ENCODE assay signal across 22 cellular contexts in genomic region chr4:7962609-7963508, GRCh38. TPM values are rescaled to one million over a fixed set of nuclear protein-coding genes. Genes with fewer than 3 reads are reported as not detected.
DNase-seq lines count a peak whose midpoint lies in the region; ATAC-seq and TF ChIP-seq lines count a peak whose summit lies in the region.
"Had no signal": no experiment of that assay in that cellular context is flagged by ENCODE, and none has a peak within 500 bp of the region (broad histone marks: within the 10 kb centered on the region; RNA-seq: fewer than 3 reads in every experiment).

No MANE protein-coding gene starts in this region.

- no peaks in the 10 kb centered on the region for H4K20me1 ChIP-seq in H9 (ENCODE audit: control insufficient read depth, insufficient read depth, insufficient read length)

- no peak overlapping the region for H2BK20ac ChIP-seq in H9 (ENCODE audit: low read depth, low read length, poor library complexity, severe bottlenecking)

- CTCF ChIA-PET in activated CD8-positive, alpha-beta memory T cell treated with anti-CD3 and anti-CD28 coated beads, Interleukin-2, amount 10 ng/mL, durations not matched to agents 7 days and 5 days (lab: Charles Lee): interaction anchor here (1.4 kb wide), 1 partner anchor 161 kb away, joined by 3 read pairs; no protein-coding TSS in a partner anchor

- no peaks in the 10 kb centered on the region for H3K79me2 ChIP-seq in H9 (ENCODE audit: insufficient read depth, low read length)
- H3K79me2 ChIP-seq in trophoblast cell (ENCODE audit: control insufficient read depth, insufficient read depth, low read length, poor library complexity): no peaks in the 10 kb centered on the region

- H4K91ac ChIP-seq in H9 (ENCODE audit: insufficient read length, low read depth, low read length) (no peak overlapping the region), trophoblast cell (ENCODE audit: low read depth, low read length) (no peak overlapping the region)

- peaks cover 7% of the 10 kb centered on the region for H3K27me3 Mint-ChIP-seq in activated CD8-positive, alpha-beta memory T cell treated with anti-CD3 and anti-CD28 coated beads, Interleukin-2, amount 10 ng/mL, durations not matched to agents 7 days and 5 days
- H3K27me3 Mint-ChIP-seq in H9 (ENCODE audit: low read depth) (no peaks in the 10 kb centered on the region; the same call in 1 of the 2 replicates), brain (no peaks in the 10 kb centered on the region)
- H3K27me3 Mint-ChIP-seq: CD4-positive, alpha-beta T cell had no signal

- no peak overlapping the region for H2AK5ac ChIP-seq in H9 (ENCODE audit: insufficient read length, low read length)
- no peak overlapping the region for H2AK5ac ChIP-seq in trophoblast cell (ENCODE audit: low read length)

- TF ChIP-seq CTCF in H9 (conservative IDR thresholded peaks at IDR 0.05): no peak
- TF ChIP-seq CTCF in brain (conservative IDR thresholded peaks at IDR 0.05): no peak
- TF ChIP-seq CTCF in mucosa of descending colon (IDR thresholded peaks at IDR 0.05): no peak

- no peak for DNase-seq in activated CD8-positive, alpha-beta memory T cell treated with anti-CD3 and anti-CD28 coated beads, Interleukin-2, amount 10 ng/mL, durations not matched to agents 7 days and 5 days
- DNase-seq in activated CD8-positive, alpha-beta memory T cell treated with anti-CD3 and anti-CD28 coated beads, Interleukin-2, amount 50 U/mL, for 48 hours: no peak
- no peak for DNase-seq in H9
- peak; percentile 64 to 86 for DNase-seq in trophoblast cell
- DNase-seq in hippocampal formation (lab: John Stamatoyannopoulos, UW): no peak
- no peak for DNase-seq in mucosa of descending colon
- DNase-seq: activated CD8-positive, alpha-beta memory T cell treated with anti-CD3 and anti-CD28 coated beads for 24 hours; activated effector memory CD4-positive, alpha-beta T cell treated with anti-CD3 and anti-CD28 coated beads, Interleukin-2, amount 50 U/mL, for 16 hours; amygdala; CD4-positive, alpha-beta T cell; dermis blood vessel endothelial cell; DMS153; heart right ventricle; NCI-H187; NCI-H226; NCI-H774; SIG-M5 had no signal

- WGBS in H9 (ENCODE audit: extremely low coverage, insufficient read length, low lambda C conversion rate): no CpG with 5 or more reads among the region's 17 CpGs
- WGBS in trophoblast cell (ENCODE audit: extremely low coverage, insufficient coverage, insufficient read length): no CpG with 5 or more reads among the region's 17 CpGs

- no peak overlapping the region for H3K4ac ChIP-seq in H9 (ENCODE audit: low read depth, low read length)
- no peak overlapping the region for H3K4ac ChIP-seq in trophoblast cell (ENCODE audit: low read depth, low read length)

- H2BK12ac ChIP-seq in H9 (ENCODE audit: insufficient read length, low read depth, low read length) (no peak overlapping the region), trophoblast cell (ENCODE audit: low read length) (no peak overlapping the region)

- no peaks in the 10 kb centered on the region for H3K36me3 ChIP-seq in trophoblast cell (ENCODE audit: control insufficient read depth in 1 of 2, insufficient read depth in 2 of 2, low read length in 2 of 2)
- no peaks in the 10 kb centered on the region for H3K36me3 ChIP-seq in mucosa of descending colon (ENCODE audit: low read depth)
- H3K36me3 ChIP-seq: cardiac muscle cell, heart right ventricle, right atrium auricular region, thoracic aorta had no signal

- H2AFZ ChIP-seq in H9 (ENCODE audit: low read length): no peak overlapping the region
- no peak overlapping the region for H2AFZ ChIP-seq in trophoblast cell (ENCODE audit: insufficient read depth, low read length, poor library complexity)

- no peak overlapping the region for H3K4me3 Mint-ChIP-seq in activated CD8-positive, alpha-beta memory T cell treated with anti-CD3 and anti-CD28 coated beads, Interleukin-2, amount 10 ng/mL, durations not matched to agents 7 days and 5 days
- H3K4me3 Mint-ChIP-seq in H9 (no peak overlapping the region), brain (no peak overlapping the region)
- H3K4me3 Mint-ChIP-seq: CD4-positive, alpha-beta T cell had no signal

- intact Hi-C loops in mucosa of descending colon (cut with DNase I, micrococcal nuclease): no loop called here

- H3K4me2 ChIP-seq in H9 (ENCODE audit: insufficient read depth, insufficient read length, low read length) (no peak overlapping the region), trophoblast cell (ENCODE audit: low read length) (no peak overlapping the region)

- H4K5ac ChIP-seq in H9 (ENCODE audit: insufficient read length, low read depth, low read length): no peak overlapping the region

- no peak overlapping the region for H3T11ph ChIP-seq in H9 (ENCODE audit: low read length)

- H3K4me1 ChIP-seq in H9 (ENCODE audit: insufficient read depth, low read length): peaks cover 2% of the 10 kb centered on the region; the same call in 1 of the 2 replicates
- H3K4me1 ChIP-seq in trophoblast cell (ENCODE audit: control insufficient read depth in 1 of 2, insufficient read depth in 2 of 2, low read length in 2 of 2): peaks cover 14 to 21% of the 10 kb centered on the region in 2 experiments
- H3K4me1 ChIP-seq in mucosa of descending colon (ENCODE audit: low read depth): peaks cover 4% of the 10 kb centered on the region

- H3K14ac ChIP-seq in H9 (ENCODE audit: insufficient read depth, low read length) (no peak overlapping the region), trophoblast cell (ENCODE audit: low read length) (no peak overlapping the region)

- H3K36me3 Mint-ChIP-seq in activated CD8-positive, alpha-beta memory T cell treated with anti-CD3 and anti-CD28 coated beads, Interleukin-2, amount 10 ng/mL, durations not matched to agents 7 days and 5 days: no peaks in the 10 kb centered on the region
- H3K36me3 Mint-ChIP-seq in H9 (ENCODE audit: insufficient read depth in 1 of 3, low read depth in 3 of 3) (no peaks in the 10 kb centered on the region), brain (no peaks in the 10 kb centered on the region)

- peak overlapping the region; percentile 37 for H3K27ac Mint-ChIP-seq in activated CD8-positive, alpha-beta memory T cell treated with anti-CD3 and anti-CD28 coated beads, Interleukin-2, amount 10 ng/mL, durations not matched to agents 7 days and 5 days
- no peak overlapping the region; a peak in 1 of 7 replicates for H3K27ac Mint-ChIP-seq in H9
- H3K27ac Mint-ChIP-seq in brain: peak overlapping the region in 4 of 5 experiments; percentile 65 to 80 (median 76)
- H3K27ac Mint-ChIP-seq: CD4-positive, alpha-beta T cell had no signal

- no peak overlapping the region for H4K8ac ChIP-seq in H9 (replicated peaks; ENCODE audit: insufficient read length, low read depth, low read length)
- H4K8ac ChIP-seq in trophoblast cell (ENCODE audit: low read depth, low read length): no peak overlapping the region

- H3K79me1 ChIP-seq in H9 (ENCODE audit: insufficient read depth, low read depth, low read length, poor library complexity, severe bottlenecking) (no peaks in the 10 kb centered on the region), trophoblast cell (ENCODE audit: low read length) (no peaks in the 10 kb centered on the region)

- H3K4me1 Mint-ChIP-seq in activated CD8-positive, alpha-beta memory T cell treated with anti-CD3 and anti-CD28 coated beads, Interleukin-2, amount 10 ng/mL, durations not matched to agents 7 days and 5 days: peaks cover 50% of the 10 kb centered on the region
- H3K4me1 Mint-ChIP-seq in H9 (peaks cover 14 to 23% of the 10 kb centered on the region in 2 experiments), brain (peaks cover 34% of the 10 kb centered on the region)

- H3K27ac ChIP-seq in H9 (ENCODE audit: insufficient read length, low read depth, low read length) (no peak overlapping the region), trophoblast cell (ENCODE audit: low read depth, low read length) (no peak overlapping the region)
- H3K27ac ChIP-seq: cardiac muscle cell, heart right ventricle, right atrium auricular region, thoracic aorta had no signal

- no peak overlapping the region for H3K4me3 ChIP-seq in trophoblast cell (ENCODE audit: low read depth, low read length)
- H3K4me3 ChIP-seq in mucosa of descending colon: no peak overlapping the region
- H3K4me3 ChIP-seq: cardiac muscle cell, heart right ventricle, right atrium auricular region, thoracic aorta had no signal

- H4K12ac ChIP-seq in trophoblast cell (ENCODE audit: low read depth, low read length): no peak overlapping the region

- H3K9me3 Mint-ChIP-seq in activated CD8-positive, alpha-beta memory T cell treated with anti-CD3 and anti-CD28 coated beads, Interleukin-2, amount 10 ng/mL, durations not matched to agents 7 days and 5 days (ENCODE audit: low read depth): no peaks in the 10 kb centered on the region
- H3K9me3 Mint-ChIP-seq in H9 (no peaks in the 10 kb centered on the region; a peak in 1 of 5 replicates), brain (no peaks in the 10 kb centered on the region)
- H3K9me3 Mint-ChIP-seq: CD4-positive, alpha-beta T cell had no signal

- H3K56ac ChIP-seq in H9 (ENCODE audit: insufficient read length, low read depth, low read length): no peak overlapping the region

- peaks cover 2% of the 10 kb centered on the region for H3K23me2 ChIP-seq in H9 (ENCODE audit: insufficient read length, low read depth, low read length, poor library complexity, severe bottlenecking)

- H3K9me3 ChIP-seq in H9 (ENCODE audit: control insufficient read depth, low read depth, low read length) (no peaks in the 10 kb centered on the region), trophoblast cell (ENCODE audit: insufficient read depth, low read depth, low read length) (peaks cover 3% of the 10 kb centered on the region), mucosa of descending colon (no peaks in the 10 kb centered on the region)
- H3K9me3 ChIP-seq: heart right ventricle, right atrium auricular region, thoracic aorta had no signal

- H3K23ac ChIP-seq in H9 (ENCODE audit: insufficient read length, low read depth, low read length): no peak overlapping the region
- no peak overlapping the region for H3K23ac ChIP-seq in trophoblast cell (ENCODE audit: low read length)

- H3K27me3 ChIP-seq in H9 (ENCODE audit: insufficient read depth, low read length) (no peaks in the 10 kb centered on the region; the same call in 1 of the 2 replicates), trophoblast cell (ENCODE audit: insufficient read depth, low read length) (no peaks in the 10 kb centered on the region)
- H3K27me3 ChIP-seq: cardiac muscle cell, heart right ventricle, right atrium auricular region had no signal

- ATAC-seq in activated CD8-positive, alpha-beta memory T cell treated with anti-CD3 and anti-CD28 coated beads, Interleukin-2, amount 10 ng/mL, durations not matched to agents 7 days and 5 days: no peak
- ATAC-seq in mucosa of descending colon (no peak), HG03378 (IDR thresholded peaks at IDR 0.05; ENCODE audit: unreplicated experiment) (no peak)
- ATAC-seq: heart right ventricle had no signal

- H3K18ac ChIP-seq in H9 (ENCODE audit: insufficient read length, low read depth, low read length): peak overlapping the region; percentile 15
- no peak overlapping the region for H3K18ac ChIP-seq in trophoblast cell (ENCODE audit: low read length)

- H3K9ac ChIP-seq in H9 (ENCODE audit: extremely low read depth, insufficient read length, low read length) (no peak overlapping the region), trophoblast cell (ENCODE audit: low read length) (no peak overlapping the region)

- no peak overlapping the region for H2BK15ac ChIP-seq in H9 (ENCODE audit: low read depth, low read length)

- H2BK5ac ChIP-seq in H9 (ENCODE audit: insufficient read length, low read length) (no peak overlapping the region), trophoblast cell (ENCODE audit: low read depth, low read length, poor library complexity) (no peak overlapping the region)

- H2BK120ac ChIP-seq in H9 (ENCODE audit: low read depth, low read length, poor library complexity, severe bottlenecking) (no peak overlapping the region), trophoblast cell (ENCODE audit: insufficient read depth, low read length, poor library complexity) (no peak overlapping the region)

RNA-seq across cellular contexts. Expression of gene AFAP1, which starts 23.2 kb away (rescaled TPM):
- total RNA-seq in activated CD8-positive, alpha-beta memory T cell treated with anti-CD3 and anti-CD28 coated beads, Interleukin-2, amount 10 ng/mL, durations not matched to agents 7 days and 5 days: 1 to 10 TPM; 5.8 to 5.9 TPM
- total RNA-seq in H9 (2021): 5.4 and 6.5 TPM in 2 replicates
- polyA plus RNA-seq in brain (ENCODE audit: insufficient read depth, low read depth, low replicate concordance): 15.3 TPM
- polyA plus RNA-seq in trophoblast cell (2013): 14.8 and 15.5 TPM in 2 replicates
- total RNA-seq in mucosa of descending colon: 10 to 100 TPM; 31.4 to 59.1 (median 37.1) TPM

Comparison
In these comparisons a context has a peak if more than half of its experiments do, and no peak if none do; other contexts are left out.
1. DNase-seq: peak in trophoblast cell (2 of 2); none in activated CD8-positive, alpha-beta memory T cell treated with anti-CD3 and anti-CD28 coated beads, Interleukin-2, amount 10 ng/mL, durations not matched to agents 7 days and 5 days (single experiment), activated CD8-positive, alpha-beta memory T cell treated with anti-CD3 and anti-CD28 coated beads, Interleukin-2, amount 50 U/mL, for 48 hours (single experiment), H9 (single experiment), hippocampal formation (0 of 2) and mucosa of descending colon (0 of 3).
2. H3K27ac Mint-ChIP-seq: peak in activated CD8-positive, alpha-beta memory T cell treated with anti-CD3 and anti-CD28 coated beads, Interleukin-2, amount 10 ng/mL, durations not matched to agents 7 days and 5 days (single experiment) and brain (4 of 5); none in H9 (0 of 3).